ENCODE assay signal across 23 cellular contexts in the genomic region with DNA sequence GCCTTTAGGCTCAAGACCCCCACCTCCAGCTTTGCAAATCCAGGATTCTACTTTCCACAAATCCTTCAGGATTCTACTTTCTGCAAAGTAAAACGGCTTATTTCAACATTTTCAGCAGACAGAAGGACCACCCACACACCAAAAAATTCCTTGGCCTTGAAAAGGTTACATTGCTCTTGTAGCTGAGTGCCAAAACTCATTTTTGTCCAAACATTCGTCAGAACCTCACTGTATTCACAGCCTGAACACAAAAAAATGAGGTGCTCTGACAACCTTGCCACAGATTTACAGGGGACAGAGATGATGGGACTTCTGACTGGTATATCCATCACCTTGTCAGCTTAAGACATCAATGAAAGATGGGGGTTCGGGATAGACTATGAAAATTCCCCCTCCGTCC.
DNase-seq lines count a peak whose midpoint lies in the region; ATAC-seq, FAIRE-seq and TF ChIP-seq lines count a peak whose summit lies in the region.
"Had no signal": no experiment of that assay in that cellular context is flagged by ENCODE, and none has a peak within 500 bp of the region (broad histone marks: within the 10 kb centered on the region; RNA-seq: fewer than 3 reads in every experiment).

No MANE protein-coding gene starts in this region.

- ATAC-seq in upper lobe of right lung = no peak
- ATAC-seq: activated T-cell treated with anti-CD3 and anti-CD28 coated beads, Interleukin-2, amount 50 U/mL, for 4 hours; left lobe of liver had no signal

- no peak overlapping the region for H2AFZ ChIP-seq in astrocyte (ENCODE audit: low read depth, low read length)
- no peak overlapping the region for H2AFZ ChIP-seq in osteoblast (ENCODE audit: low read length)

- H3K27ac Mint-ChIP-seq in astrocyte (ENCODE audit: unreplicated experiment) = no peak overlapping the region
- H3K27ac Mint-ChIP-seq: CD8-positive, alpha-beta memory T cell; HFFc6 had no signal

- DNase-seq in AG20443 (ENCODE audit: low spot score) (peak; percentile 45), astrocyte (ENCODE audit: low read depth) (peak; percentile 83), fibroblast of pulmonary artery (ENCODE audit: low read depth) (peak; percentile 85), osteoblast (ENCODE audit: insufficient read length, low spot score, missing footprints) (peak; percentile 81), amygdala (lab: John Stamatoyannopoulos, UW) (no peak), upper lobe of right lung (no peak), germinal center (ENCODE audit: low spot score) (no peak), hippocampal formation (lab: John Stamatoyannopoulos, UW) (no peak)
- DNase-seq: activated CD4-positive, CD25-positive, alpha-beta regulatory T cell treated with anti-CD3 and anti-CD28 coated beads, Interleukin-2, amount 50 U/mL, for 72 hours; activated CD8-positive, alpha-beta memory T cell treated with anti-CD3 and anti-CD28 coated beads for 24 hours; activated naive CD4-positive, alpha-beta T cell; activated T-cell treated with anti-CD3 and anti-CD28 coated beads, Interleukin-2, amount 50 U/mL, for 4 hours; CD8-positive, alpha-beta memory T cell; cerebellar nuclear complex; GDM1; head of caudate nucleus; HFFc6; midbrain; NCI-H1048; NCI-H1930; uterus had no signal

- H3K9ac ChIP-seq in astrocyte (ENCODE audit: low read length) = no peak overlapping the region

- no peaks in the 10 kb centered on the region for H3K36me3 Mint-ChIP-seq in astrocyte (ENCODE audit: low read depth, unreplicated experiment)
- H3K36me3 Mint-ChIP-seq: CD8-positive, alpha-beta memory T cell had no signal

- no peaks in the 10 kb centered on the region for H3K9me3 ChIP-seq in astrocyte (ENCODE audit: insufficient read depth, low read depth, low read length)
- no peaks in the 10 kb centered on the region for H3K9me3 ChIP-seq in osteoblast (ENCODE audit: low read depth, low read length)
- H3K9me3 ChIP-seq in upper lobe of right lung = no peaks in the 10 kb centered on the region
- H3K9me3 ChIP-seq: suprapubic skin, uterus had no signal

- no peak for FAIRE-seq in astrocyte (lab: Jason Lieb, UNC)

- H3K27ac ChIP-seq in astrocyte (ENCODE audit: low read depth, low read length) = no peak overlapping the region
- H3K27ac ChIP-seq in osteoblast (ENCODE audit: low read depth, low read length) = no peak overlapping the region
- H3K27ac ChIP-seq in upper lobe of right lung = no peak overlapping the region
- H3K27ac ChIP-seq: suprapubic skin, uterus had no signal

- peaks cover 4% of the 10 kb centered on the region for H3K27me3 Mint-ChIP-seq in astrocyte (ENCODE audit: low read depth, unreplicated experiment)

- H4K20me1 ChIP-seq in astrocyte (ENCODE audit: insufficient read depth, low read length) (no peaks in the 10 kb centered on the region), osteoblast (ENCODE audit: insufficient read depth, low read length) (no peaks in the 10 kb centered on the region)

- H3K4me3 ChIP-seq in astrocyte (ENCODE audit: insufficient read depth, low read depth, low read length) (no peak overlapping the region), fibroblast of pulmonary artery (replicated peaks; ENCODE audit: low read depth, low read length) (no peak overlapping the region), osteoblast (ENCODE audit: insufficient read depth, low read length) (no peak overlapping the region), upper lobe of right lung (no peak overlapping the region)
- H3K4me3 ChIP-seq: suprapubic skin, uterus had no signal

- no peak overlapping the region for H3K4me3 Mint-ChIP-seq in astrocyte (ENCODE audit: unreplicated experiment)
- H3K4me3 Mint-ChIP-seq: activated T-cell treated with anti-CD3 and anti-CD28 coated beads, Interleukin-2, amount 50 U/mL, for 4 hours; CD8-positive, alpha-beta memory T cell; HFFc6 had no signal

- no peaks in the 10 kb centered on the region for H3K36me3 ChIP-seq in astrocyte (ENCODE audit: insufficient read depth, low read length)
- H3K36me3 ChIP-seq in osteoblast (ENCODE audit: insufficient read depth, low read length) = no peaks in the 10 kb centered on the region
- H3K36me3 ChIP-seq in upper lobe of right lung = no peaks in the 10 kb centered on the region
- H3K36me3 ChIP-seq: suprapubic skin, uterus had no signal

- H3K79me2 ChIP-seq in astrocyte (ENCODE audit: insufficient read depth, low read length) (no peaks in the 10 kb centered on the region), osteoblast (ENCODE audit: insufficient read depth, low read length) (no peaks in the 10 kb centered on the region)

- TF ChIP-seq CTCF in astrocyte (IDR thresholded peaks at IDR 0.05; ENCODE audit: insufficient read depth, low read depth, low read length) (no peak), fibroblast of pulmonary artery (IDR thresholded peaks at IDR 0.05; ENCODE audit: low read length, missing control alignments) (no peak), osteoblast (IDR thresholded peaks at IDR 0.05; ENCODE audit: extremely low read depth, low read depth, low read length) (no peak), upper lobe of right lung (IDR thresholded peaks at IDR 0.05) (no peak)

- intact Hi-C loops in upper lobe of right lung (cut with DNase I) = no loop called here

- H3K4me1 Mint-ChIP-seq in astrocyte (ENCODE audit: low read depth, unreplicated experiment) = peaks cover 16% of the 10 kb centered on the region
- H3K4me1 Mint-ChIP-seq: CD8-positive, alpha-beta memory T cell had no signal

- H3K27me3 ChIP-seq in astrocyte (ENCODE audit: insufficient read depth, low read length) (no peaks in the 10 kb centered on the region), osteoblast (ENCODE audit: insufficient read depth, low read length) (no peaks in the 10 kb centered on the region), upper lobe of right lung (no peaks in the 10 kb centered on the region)
- H3K27me3 ChIP-seq: suprapubic skin, uterus had no signal

- H3K4me2 ChIP-seq in astrocyte (ENCODE audit: low read length) (peak overlapping the region; percentile 67), osteoblast (ENCODE audit: insufficient read depth, low read length) (peak overlapping the region; percentile 47)

- H3K4me1 ChIP-seq in astrocyte (ENCODE audit: insufficient read depth, low read length) = peaks cover 15% of the 10 kb centered on the region
- peaks cover 29% of the 10 kb centered on the region for H3K4me1 ChIP-seq in osteoblast (ENCODE audit: insufficient read depth, low read length)
- no peaks in the 10 kb centered on the region for H3K4me1 ChIP-seq in upper lobe of right lung
- H3K4me1 ChIP-seq: suprapubic skin, uterus had no signal

- no peaks in the 10 kb centered on the region for H3K9me3 Mint-ChIP-seq in astrocyte (ENCODE audit: unreplicated experiment)
- H3K9me3 Mint-ChIP-seq: activated T-cell treated with anti-CD3 and anti-CD28 coated beads, Interleukin-2, amount 50 U/mL, for 4 hours; CD8-positive, alpha-beta memory T cell; HFFc6 had no signal

Comparison
In these comparisons a context has a peak if more than half of its experiments do, and no peak if none do; other contexts are left out.
1. DNase-seq: peak in AG20443 (single experiment), astrocyte (single experiment), fibroblast of pulmonary artery (single experiment) and osteoblast (single experiment); none in amygdala (0 of 56), upper lobe of right lung (single experiment), germinal center (single experiment) and hippocampal formation (0 of 2).